1 cellular context compared by ENCODE assay signal in the genomic region with DNA sequence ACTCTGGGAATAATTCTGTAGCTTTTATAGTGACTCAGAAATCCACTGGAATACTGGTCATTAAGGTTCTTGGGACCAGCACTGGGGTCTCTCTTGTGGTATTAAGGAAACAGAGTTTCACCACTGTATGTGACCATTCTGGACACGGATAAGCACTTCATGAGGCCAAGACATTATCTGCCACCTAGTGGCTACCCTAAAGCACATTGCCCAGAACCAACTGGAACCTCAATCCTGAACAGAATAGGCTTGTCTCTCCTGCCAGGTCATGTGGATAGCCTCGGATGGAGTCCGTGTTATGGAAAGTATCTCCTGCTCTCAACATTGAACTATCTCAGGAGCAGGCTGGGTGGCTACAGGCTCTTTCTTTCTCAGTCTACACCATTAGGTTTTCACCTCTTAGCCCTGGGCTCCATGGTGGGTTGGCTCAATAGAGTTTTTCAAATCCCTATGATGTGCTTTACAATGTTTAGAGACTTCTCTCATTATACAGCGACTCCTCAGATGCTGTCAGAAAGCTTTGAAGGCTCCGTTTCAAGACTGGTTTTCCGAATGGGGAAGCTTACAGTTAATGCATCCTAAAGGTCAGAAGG.
TF ChIP-seq lines count a peak whose summit lies in the region.

No MANE protein-coding gene starts in this region.

TF ChIP-seq in neural cell, 6 proteins besides CTCF, POLR2A, EP300 and RAD21 (continued from another document):
- TF ChIP-seq, protein P1, sequence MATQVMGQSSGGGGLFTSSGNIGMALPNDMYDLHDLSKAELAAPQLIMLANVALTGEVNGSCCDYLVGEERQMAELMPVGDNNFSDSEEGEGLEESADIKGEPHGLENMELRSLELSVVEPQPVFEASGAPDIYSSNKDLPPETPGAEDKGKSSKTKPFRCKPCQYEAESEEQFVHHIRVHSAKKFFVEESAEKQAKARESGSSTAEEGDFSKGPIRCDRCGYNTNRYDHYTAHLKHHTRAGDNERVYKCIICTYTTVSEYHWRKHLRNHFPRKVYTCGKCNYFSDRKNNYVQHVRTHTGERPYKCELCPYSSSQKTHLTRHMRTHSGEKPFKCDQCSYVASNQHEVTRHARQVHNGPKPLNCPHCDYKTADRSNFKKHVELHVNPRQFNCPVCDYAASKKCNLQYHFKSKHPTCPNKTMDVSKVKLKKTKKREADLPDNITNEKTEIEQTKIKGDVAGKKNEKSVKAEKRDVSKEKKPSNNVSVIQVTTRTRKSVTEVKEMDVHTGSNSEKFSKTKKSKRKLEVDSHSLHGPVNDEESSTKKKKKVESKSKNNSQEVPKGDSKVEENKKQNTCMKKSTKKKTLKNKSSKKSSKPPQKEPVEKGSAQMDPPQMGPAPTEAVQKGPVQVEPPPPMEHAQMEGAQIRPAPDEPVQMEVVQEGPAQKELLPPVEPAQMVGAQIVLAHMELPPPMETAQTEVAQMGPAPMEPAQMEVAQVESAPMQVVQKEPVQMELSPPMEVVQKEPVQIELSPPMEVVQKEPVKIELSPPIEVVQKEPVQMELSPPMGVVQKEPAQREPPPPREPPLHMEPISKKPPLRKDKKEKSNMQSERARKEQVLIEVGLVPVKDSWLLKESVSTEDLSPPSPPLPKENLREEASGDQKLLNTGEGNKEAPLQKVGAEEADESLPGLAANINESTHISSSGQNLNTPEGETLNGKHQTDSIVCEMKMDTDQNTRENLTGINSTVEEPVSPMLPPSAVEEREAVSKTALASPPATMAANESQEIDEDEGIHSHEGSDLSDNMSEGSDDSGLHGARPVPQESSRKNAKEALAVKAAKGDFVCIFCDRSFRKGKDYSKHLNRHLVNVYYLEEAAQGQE (IDR thresholded peaks at IDR 0.05; ENCODE audit: borderline replicate concordance): no peak
